Comparison of ENCODE assay signal across 8 cellular contexts in genomic region chr5:88660326-88660946, GRCh38.
A peak's percentile ranks its signal among the peaks of the same experiment; 100 is the strongest.
DNase-seq lines count a peak whose midpoint lies in the region; ATAC-seq lines count a peak whose summit lies in the region.

No MANE protein-coding gene starts in this region.

- peaks cover 9% of the 10 kb centered on the region for H3K4me1 Mint-ChIP-seq in activated CD4-positive, alpha-beta T cell treated with anti-CD3 and anti-CD28 coated beads for 36 hours

- H3K27ac Mint-ChIP-seq in activated CD4-positive, alpha-beta T cell treated with anti-CD3 and anti-CD28 coated beads for 36 hours: no peak overlapping the region

- H3K4me3 ChIP-seq in H7 (ENCODE audit: insufficient read depth, low read depth, low read length): peak overlapping the region; percentile 44

- no peaks in the 10 kb centered on the region for H3K36me3 ChIP-seq in H7 (replicated peaks; ENCODE audit: control insufficient read depth, insufficient read depth, low read length)

- peaks cover 70% of the 10 kb centered on the region for H3K27me3 ChIP-seq in H7 (ENCODE audit: control insufficient read depth, insufficient read depth, low read length)

- peak; percentile 6 for ATAC-seq in activated CD4-positive, alpha-beta T cell treated with anti-CD3 and anti-CD28 coated beads for 36 hours
- ATAC-seq in left colon: peak; percentile 7

- H3K9me3 Mint-ChIP-seq in activated CD4-positive, alpha-beta T cell treated with anti-CD3 and anti-CD28 coated beads for 36 hours (ENCODE audit: low read depth): peaks cover 7% of the 10 kb centered on the region

- no peaks in the 10 kb centered on the region for H3K36me3 Mint-ChIP-seq in activated CD4-positive, alpha-beta T cell treated with anti-CD3 and anti-CD28 coated beads for 36 hours (ENCODE audit: low read depth)

- peaks cover 49% of the 10 kb centered on the region for H3K27me3 Mint-ChIP-seq in activated CD4-positive, alpha-beta T cell treated with anti-CD3 and anti-CD28 coated beads for 36 hours

- H3K4me3 Mint-ChIP-seq in activated CD4-positive, alpha-beta T cell treated with anti-CD3 and anti-CD28 coated beads for 36 hours: peak overlapping the region; percentile 43

- DNase-seq in activated CD4-positive, alpha-beta T cell treated with anti-CD3 and anti-CD28 coated beads for 36 hours: peak; percentile 37
- DNase-seq in activated CD4-positive, alpha-beta T cell treated with anti-CD3 and anti-CD28 coated beads, Interleukin-2, amount 50 U/mL, for 1 hour: no peak
- DNase-seq in H7 (peak; percentile 75), M059J (ENCODE audit: low read depth) (peak; percentile 98), amniotic epithelial cell (ENCODE audit: low read depth) (peak; percentile 4), left colon (no peak), medulla oblongata (ENCODE audit: extremely low spot score) (no peak)
- DNase-seq in central memory CD4-positive, alpha-beta T cell: no peak

- intact Hi-C loops in activated CD4-positive, alpha-beta T cell treated with anti-CD3 and anti-CD28 coated beads for 36 hours (cut with DNase I, micrococcal nuclease): loop anchor here in 1 of 2 experiments (2.0 to 5.0 kb wide), 3 partner anchors 14 to 520 kb away; partner anchors contain the start of gene TMEM161B
- intact Hi-C loops in left colon (cut with DNase I, micrococcal nuclease): no loop called here

- POLR2A ChIA-PET in activated CD4-positive, alpha-beta T cell treated with anti-CD3 and anti-CD28 coated beads for 36 hours (lab: Charles Lee): no interaction called here

- CTCF ChIA-PET in activated CD4-positive, alpha-beta T cell treated with anti-CD3 and anti-CD28 coated beads for 36 hours (lab: Charles Lee): interaction anchor here (0.6 to 2.8 kb wide), 5 partner anchors 20 to 523 kb away, joined by 3 to 15 read pairs (median 4); no protein-coding TSS in a partner anchor

Comparison
In these comparisons a context has a peak if more than half of its experiments do, and no peak if none do; other contexts are left out.
1. DNase-seq: peak in activated CD4-positive, alpha-beta T cell treated with anti-CD3 and anti-CD28 coated beads for 36 hours (single experiment), H7 (single experiment), M059J (single experiment) and amniotic epithelial cell (single experiment); none in activated CD4-positive, alpha-beta T cell treated with anti-CD3 and anti-CD28 coated beads, Interleukin-2, amount 50 U/mL, for 1 hour (single experiment), left colon (0 of 2), medulla oblongata (single experiment) and central memory CD4-positive, alpha-beta T cell (single experiment).